In the genomic region with DNA sequence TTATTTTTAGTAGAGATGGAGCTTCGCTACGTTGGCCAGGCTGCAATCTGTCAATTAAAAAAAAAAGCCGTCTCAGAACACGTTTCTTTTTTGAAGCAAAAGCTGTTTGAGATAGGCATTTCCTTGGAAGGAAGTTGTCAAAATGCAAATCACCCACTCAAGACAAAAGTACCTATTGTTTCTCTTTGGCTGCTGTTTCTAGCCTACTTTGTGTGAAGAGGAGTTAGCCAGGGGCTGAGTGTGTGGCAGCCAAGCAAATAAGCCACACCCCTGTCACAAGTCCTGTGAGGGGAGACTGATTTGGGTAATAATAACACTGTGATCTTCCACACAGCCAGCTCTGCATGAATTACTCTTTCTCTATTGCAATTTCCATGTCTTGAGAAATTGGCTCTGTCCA, we compare ENCODE assay signal across 11 cellular contexts. TPM values are rescaled to one million over a fixed set of nuclear protein-coding genes. Genes with fewer than 3 reads are reported as not detected.
A peak's percentile ranks its signal among the peaks of the same experiment; 100 is the strongest.
DNase-seq lines count a peak whose midpoint lies in the region; ATAC-seq, FAIRE-seq and TF ChIP-seq lines count a peak whose summit lies in the region.
"Had no signal": no experiment of that assay in that cellular context is flagged by ENCODE, and none has a peak within 500 bp of the region (broad histone marks: within the 10 kb centered on the region; RNA-seq: fewer than 3 reads in every experiment).

No MANE protein-coding gene starts in this region.

- H3K4me3 ChIP-seq in GM06990 (replicated peaks; ENCODE audit: low read depth, low read length) (peak overlapping the region; percentile 43), endothelial cell of umbilical vein (replicated peaks in 1 of 3; ENCODE audit: insufficient read depth in 1 of 3, low read depth in 1 of 3, low read length in 3 of 3) (no peak overlapping the region), esophagus squamous epithelium (peak overlapping the region in 1 of 4 donors; percentile 6)
- H3K4me3 ChIP-seq: lower lobe of right lung had no signal

- TF ChIP-seq POLR2A in endothelial cell of umbilical vein (IDR thresholded peaks at IDR 0.05; ENCODE audit: low read depth, low read length): no peak
- TF ChIP-seq POLR2A in esophagus squamous epithelium (IDR thresholded peaks at IDR 0.05): no peak

- intact Hi-C loops in endothelial cell of umbilical vein (cut with micrococcal nuclease) (no loop called here), esophagus squamous epithelium (cut with DNase I) (no loop called here)

- H3K9ac ChIP-seq in endothelial cell of umbilical vein (replicated peaks; ENCODE audit: extremely low read depth, insufficient read depth, low read length): no peak overlapping the region

- H3K27ac ChIP-seq in endothelial cell of umbilical vein (ENCODE audit: insufficient read depth, low read depth, low read length) (no peak overlapping the region), foreskin keratinocyte (no peak overlapping the region), esophagus squamous epithelium (no peak overlapping the region)
- H3K27ac ChIP-seq: lower lobe of right lung had no signal

- ATAC-seq in GM19468 (IDR thresholded peaks at IDR 0.05; ENCODE audit: extremely low read depth, unreplicated experiment): peak; percentile 63
- peak; percentile 72 for ATAC-seq in HG03095 (IDR thresholded peaks at IDR 0.05; ENCODE audit: unreplicated experiment)
- ATAC-seq in GM18517 (IDR thresholded peaks at IDR 0.05; ENCODE audit: unreplicated experiment): no peak
- ATAC-seq in foreskin keratinocyte: no peak
- ATAC-seq: lower lobe of right lung, sciatic nerve had no signal

- H4K20me1 ChIP-seq in endothelial cell of umbilical vein (replicated peaks; ENCODE audit: control insufficient read depth, extremely low read depth, insufficient read depth, low read length): no peaks in the 10 kb centered on the region

- H3K9me3 ChIP-seq in endothelial cell of umbilical vein (replicated peaks; ENCODE audit: control insufficient read depth, insufficient read depth, low read length) (no peaks in the 10 kb centered on the region), esophagus squamous epithelium (no peaks in the 10 kb centered on the region)
- H3K9me3 ChIP-seq: lower lobe of right lung had no signal

- dilution Hi-C loops in endothelial cell of umbilical vein (cut with MboI; ENCODE audit: extremely low pct_ligation_motif_present, low sequenced_read_pairs): no loop called here

- POLR2A ChIA-PET in endothelial cell of umbilical vein (lab: Charles Lee): no interaction called here

- no peaks in the 10 kb centered on the region for H3K36me3 ChIP-seq in GM06990 (ENCODE audit: control insufficient read depth, insufficient read depth, low read length)
- H3K36me3 ChIP-seq in endothelial cell of umbilical vein (ENCODE audit: control insufficient read depth in 2 of 2, extremely low read depth in 1 of 2, insufficient read depth in 2 of 2, low read length in 2 of 2): no peaks in the 10 kb centered on the region
- H3K36me3 ChIP-seq in esophagus squamous epithelium: no peaks in the 10 kb centered on the region
- H3K36me3 ChIP-seq: lower lobe of right lung had no signal

- no TSS peak for BruUV-seq in endothelial cell of umbilical vein (replicated peaks; lab: Mats Ljungman, UMichigan)

- H3K4me1 ChIP-seq in endothelial cell of umbilical vein (ENCODE audit: control insufficient read depth, extremely low read depth, insufficient read depth, low read length): no peaks in the 10 kb centered on the region
- H3K4me1 ChIP-seq in foreskin keratinocyte: no peaks in the 10 kb centered on the region
- no peaks in the 10 kb centered on the region for H3K4me1 ChIP-seq in esophagus squamous epithelium
- H3K4me1 ChIP-seq: lower lobe of right lung had no signal

- 14 to 20% methylated on average over 4 of the region's 4 CpGs for WGBS in esophagus squamous epithelium, 2 donors

- H3K9me1 ChIP-seq in endothelial cell of umbilical vein (replicated peaks; ENCODE audit: control insufficient read depth, extremely low read depth, insufficient read depth, low read length): no peaks in the 10 kb centered on the region

- DNase-seq in GM06990 (ENCODE audit: extremely low read depth, insufficient read length) (peak; percentile 69), endothelial cell of umbilical vein (ENCODE audit: low read depth, low spot score) (peak; percentile 12), iPS-NIHi7 (ENCODE audit: extremely low spot score) (no peak), foreskin keratinocyte (no peak), esophagus squamous epithelium (lab: John Stamatoyannopoulos, UW) (no peak)
- DNase-seq: activated CD8-positive, alpha-beta memory T cell treated with anti-CD3 and anti-CD28 coated beads, Interleukin-2, amount 50 U/mL, for 4 hours; lower lobe of right lung had no signal

- FAIRE-seq in endothelial cell of umbilical vein (lab: Jason Lieb, UNC): no peak

- CTCF ChIA-PET in endothelial cell of umbilical vein (lab: Charles Lee): no interaction called here

- no peak overlapping the region for H2AFZ ChIP-seq in endothelial cell of umbilical vein (ENCODE audit: low read depth, low read length)

- TF ChIP-seq CTCF in GM06990 (IDR thresholded peaks at IDR 0.05; ENCODE audit: insufficient read depth, low read length, poor library complexity, severe bottlenecking) (no peak), endothelial cell of umbilical vein (IDR thresholded peaks at IDR 0.05; ENCODE audit: extremely low read depth in 1 of 2, insufficient read depth in 1 of 2, low read depth in 1 of 2, low read length in 2 of 2) (no peak), foreskin keratinocyte (conservative IDR thresholded peaks at IDR 0.05) (no peak), esophagus squamous epithelium (IDR thresholded peaks at IDR 0.05) (no peak)

- no peaks in the 10 kb centered on the region for H3K79me2 ChIP-seq in endothelial cell of umbilical vein (ENCODE audit: control insufficient read depth, insufficient read depth, low read length)

- no peaks in the 10 kb centered on the region for H3K27me3 ChIP-seq in GM06990 (replicated peaks; ENCODE audit: control insufficient read depth, insufficient read depth, low read length)
- H3K27me3 ChIP-seq in endothelial cell of umbilical vein (ENCODE audit: control insufficient read depth in 2 of 2, insufficient read depth in 2 of 2, low read length in 2 of 2): peaks cover 4 to 6% of the 10 kb centered on the region in 2 experiments
- H3K27me3 ChIP-seq in foreskin keratinocyte: no peaks in the 10 kb centered on the region
- H3K27me3 ChIP-seq in esophagus squamous epithelium: peaks cover 0 to 21% (median 0%) of the 10 kb centered on the region in 4 donors

- H3K4me2 ChIP-seq in endothelial cell of umbilical vein (ENCODE audit: insufficient read depth, low read length): no peak overlapping the region

TF ChIP-seq in endothelial cell of umbilical vein, 7 proteins besides CTCF, POLR2A, EP300 and RAD21:
- TF ChIP-seq EZH2 (IDR thresholded peaks at IDR 0.05; ENCODE audit: borderline replicate concordance, low read depth, low read length, severe bottlenecking) (no peak), POLR2AphosphoS5 (IDR thresholded peaks at IDR 0.05; ENCODE audit: insufficient read depth, low read depth, low read length) (no peak), GATA2 (IDR thresholded peaks at IDR 0.05; ENCODE audit: insufficient read depth, insufficient read length, low read depth, low read length) (no peak), MYC (IDR thresholded peaks at IDR 0.05; ENCODE audit: low read depth, low read length) (no peak), FOS (IDR thresholded peaks at IDR 0.05; ENCODE audit: borderline replicate concordance, insufficient read depth, low read length) (no peak), JUN (IDR thresholded peaks at IDR 0.05; ENCODE audit: borderline replicate concordance, insufficient read depth, insufficient read length, low read depth) (no peak)
- TF ChIP-seq, protein P1, sequence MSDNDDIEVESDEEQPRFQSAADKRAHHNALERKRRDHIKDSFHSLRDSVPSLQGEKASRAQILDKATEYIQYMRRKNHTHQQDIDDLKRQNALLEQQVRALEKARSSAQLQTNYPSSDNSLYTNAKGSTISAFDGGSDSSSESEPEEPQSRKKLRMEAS (IDR thresholded peaks at IDR 0.05; ENCODE audit: insufficient read depth, insufficient read length): no peak

RNA-seq across cellular contexts. Expression of a gene that starts 47.4 kb away (rescaled TPM):
- total RNA-seq in endothelial cell of umbilical vein (27.7 and 29.7 TPM in 2 replicates), foreskin keratinocyte (46.0 and 53.9 TPM in 2 replicates), esophagus squamous epithelium (10 to 100 TPM in 2 of 4 donors, 1 to 10 TPM in 2; 8.8 to 18.4 (median 10.6) TPM)
- polyA plus RNA-seq in endothelial cell of umbilical vein (12.1 and 14.9 TPM in 2 replicates), foreskin keratinocyte (28.1 and 38.1 TPM in 2 replicates)
- polyA plus RNA-seq in endothelial cell of umbilical vein (2011; cell fraction: cytosol; rRNA removed): 23.3 and 28.9 TPM in 2 replicates
- polyA plus RNA-seq in endothelial cell of umbilical vein (2011; cell fraction: nucleus; rRNA removed): 54.9 and 79.0 TPM in 2 replicates
- polyA plus RNA-seq in endothelial cell of umbilical vein (2012): 16.0 and 24.2 TPM in 2 replicates
- 10.7 TPM in 2 replicates for polyA minus RNA-seq in endothelial cell of umbilical vein
- 19.5 TPM for polyA minus RNA-seq in endothelial cell of umbilical vein (2011; cell fraction: cytosol; rRNA and poly(A)+ RNA removed)
- polyA minus RNA-seq in endothelial cell of umbilical vein (2011; cell fraction: nucleus; rRNA and poly(A)+ RNA removed): 7.5 and 11.7 TPM in 2 replicates

Comparison
In these comparisons a context has a peak if more than half of its experiments do, and no peak if none do; other contexts are left out.
1. DNase-seq: peak in GM06990 (single experiment) and endothelial cell of umbilical vein (single experiment); none in iPS-NIHi7 (single experiment), foreskin keratinocyte (0 of 2) and esophagus squamous epithelium (single experiment).
2. ATAC-seq: peak in GM19468 (single experiment) and HG03095 (single experiment); none in GM18517 (single experiment) and foreskin keratinocyte (single experiment).